Comparison of ENCODE assay signal across 8 cellular contexts in genomic region chr6:42104095-42104806, GRCh38. TPM values are rescaled to one million over a fixed set of nuclear protein-coding genes. Genes with fewer than 3 reads are reported as not detected.
A peak's percentile ranks its signal among the peaks of the same experiment; 100 is the strongest.
DNase-seq lines count a peak whose midpoint lies in the region; ATAC-seq and TF ChIP-seq lines count a peak whose summit lies in the region.

No MANE protein-coding gene starts in this region.

- H3K27ac ChIP-seq in OCI-LY1 (ENCODE audit: low read depth, low read length, poor library complexity, severe bottlenecking) = no peak overlapping the region
- H3K27ac ChIP-seq in urinary bladder (ENCODE audit: low read depth) = peak overlapping the region; percentile 47

- H3F3A ChIP-seq in OCI-LY1 (ENCODE audit: insufficient read depth, low read length) = no peaks in the 10 kb centered on the region

- H3K4me1 ChIP-seq in OCI-LY1 (ENCODE audit: insufficient read depth, low read length, severe bottlenecking) (peaks cover 15% of the 10 kb centered on the region), urinary bladder (ENCODE audit: insufficient read depth) (no peaks in the 10 kb centered on the region)

- TF ChIP-seq CTCF in GM20000 (IDR thresholded peaks at IDR 0.05; ENCODE audit: extremely low read depth, missing control alignments) (peak; percentile 93), OCI-LY1 (IDR thresholded peaks at IDR 0.05; ENCODE audit: low read length) (peak; percentile 97)

- H3K4me3 ChIP-seq in OCI-LY1 (ENCODE audit: low read depth, low read length, poor library complexity, severe bottlenecking) (peak overlapping the region; percentile 62), urinary bladder (ENCODE audit: low read depth, low read length) (peak overlapping the region; percentile 47)

- H3K27me3 ChIP-seq in OCI-LY1 (ENCODE audit: insufficient read depth, low read length) = peaks cover 10% of the 10 kb centered on the region; the same call in 1 of the 2 replicates

- H3K9me3 ChIP-seq in OCI-LY1 (ENCODE audit: low read length) = no peaks in the 10 kb centered on the region

- WGBS in urinary bladder = 8% methylated on average over 66 of the region's 66 CpGs

- peak overlapping the region; percentile 63 for H3K9ac ChIP-seq in OCI-LY1 (ENCODE audit: low read length)

- H3K9me2 ChIP-seq in OCI-LY1 (ENCODE audit: low read depth, low read length) = no peaks in the 10 kb centered on the region

- no peaks in the 10 kb centered on the region for H4K20me1 ChIP-seq in OCI-LY1 (ENCODE audit: insufficient read depth, low read length)

- peak overlapping the region; percentile 30; the same call in 1 of the 2 replicates for H2AFZ ChIP-seq in OCI-LY1 (ENCODE audit: low read length)

- H3K4me2 ChIP-seq in OCI-LY1 (ENCODE audit: low read length) = peak overlapping the region; percentile 84

- H3K36me3 ChIP-seq in OCI-LY1 (ENCODE audit: insufficient read depth, low read length) = no peaks in the 10 kb centered on the region
- no peaks in the 10 kb centered on the region for H3K36me3 ChIP-seq in urinary bladder (ENCODE audit: insufficient read depth)

- no peaks in the 10 kb centered on the region for H3K79me2 ChIP-seq in OCI-LY1 (ENCODE audit: insufficient read depth, low read length)

- intact Hi-C loops in Right ventricle myocardium inferior (cut with DNase I) = loop anchor here (5.0 kb wide), 1 partner anchor 37 kb away; no protein-coding TSS in a partner anchor

- DNase-seq in GM20000 (ENCODE audit: low spot score) (peak; percentile 92), Right ventricle myocardium inferior (ENCODE audit: missing footprints) (peak; percentile 87), putamen (ENCODE audit: low spot score) (peak; percentile 51), NK-92 (lab: John Stamatoyannopoulos, UW; ENCODE audit: unreplicated experiment) (no peak)
- peak; percentile 89 for DNase-seq in activated effector memory CD4-positive, alpha-beta T cell treated with anti-CD3 and anti-CD28 coated beads, Interleukin-2, amount 50 U/mL, for 16 hours

- ATAC-seq in Right ventricle myocardium inferior (peak; percentile 93), GM21528 (IDR thresholded peaks at IDR 0.05; ENCODE audit: low FRiP score, unreplicated experiment) (no peak)

RNA-seq across cellular contexts. Expression of gene C6orf132, which starts 38.2 kb away (rescaled TPM):
- total RNA-seq in Right ventricle myocardium inferior = 2.0 TPM
- total RNA-seq in urinary bladder = 2.7 TPM
- 4.4 TPM for polyA plus RNA-seq in urinary bladder

RNA-seq across cellular contexts. Expression of gene TAF8, which starts 53.9 kb away (rescaled TPM):
- 31.5 TPM for total RNA-seq in Right ventricle myocardium inferior
- total RNA-seq in urinary bladder = 18.1 TPM
- polyA plus RNA-seq in urinary bladder = 13.4 TPM
